Comparison of ENCODE assay signal across 36 cellular contexts in the genomic region with DNA sequence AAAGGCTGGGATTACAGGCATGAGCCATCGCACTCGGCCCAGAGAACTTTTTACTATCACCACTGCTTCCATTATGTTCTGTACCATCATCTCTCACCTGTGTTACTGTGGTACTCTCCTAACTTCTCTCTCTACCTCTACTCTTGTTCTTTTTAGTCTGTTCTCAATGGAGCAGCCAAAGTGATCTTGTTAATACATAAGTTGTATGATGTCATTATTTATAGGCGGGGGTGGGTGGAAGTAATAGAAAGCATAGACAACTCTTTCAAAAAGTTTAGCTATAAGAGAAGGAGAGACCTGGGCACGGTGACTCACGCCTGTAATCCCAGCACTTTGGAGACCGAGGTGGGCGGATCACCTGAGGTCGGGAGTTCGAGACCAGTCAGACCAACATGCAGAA. TPM values are rescaled to one million over a fixed set of nuclear protein-coding genes. Genes with fewer than 3 reads are reported as not detected.
"Had no signal": no experiment of that assay in that cellular context is flagged by ENCODE, and none has a peak within 500 bp of the region (broad histone marks: within the 10 kb centered on the region; RNA-seq: fewer than 3 reads in every experiment).

No MANE protein-coding gene starts in this region.

- H3K4me3 ChIP-seq: MG63 had no signal

- H3K36me3 ChIP-seq: MG63 had no signal

- H3K27me3 ChIP-seq: MG63 had no signal

- DNase-seq: MG63, MM.1S, MV-4-11, NCI-H1048, NCI-H1092, NCI-H1092 treated with DMSO at 0.1 percent for 48 hours, NCI-H1105, NCI-H1105 treated with DMSO at 0.1 percent for 48 hours, NCI-H1417, NCI-H1417 treated with DMSO at 0.1 percent for 48 hours, NCI-H1436, NCI-H1436 treated with DMSO at 0.1 percent for 48 hours, NCI-H146, NCI-H1694, NCI-H1694 treated with DMSO at 0.1 percent for 48 hours, NCI-H187, NCI-H187 treated with DMSO at 0.1 percent for 48 hours, NCI-H1930, NCI-H2029, NCI-H2029 treated with DMSO at 0.1 percent for 48 hours, NCI-H2081, NCI-H2081 treated with DMSO at 0.1 percent for 48 hours, NCI-H2107, NCI-H2171, NCI-H2171 treated with DMSO at 0.1 percent for 48 hours, NCI-H2227 treated with DMSO at 0.1 percent for 48 hours, NCI-H226, NCI-H345, NCI-H446, NCI-H446 treated with DMSO at 0.1 percent for 48 hours, NCI-H510A, NCI-H510A treated with DMSO at 0.1 percent for 48 hours, NCI-H524, NCI-H524 treated with DMSO at 0.1 percent for 48 hours, NCI-H526 had no signal

RNA-seq across cellular contexts. Expression of a gene that starts 34.6 kb away (rescaled TPM):
- total RNA-seq: MCF 10A had no signal
